In the genomic region with DNA sequence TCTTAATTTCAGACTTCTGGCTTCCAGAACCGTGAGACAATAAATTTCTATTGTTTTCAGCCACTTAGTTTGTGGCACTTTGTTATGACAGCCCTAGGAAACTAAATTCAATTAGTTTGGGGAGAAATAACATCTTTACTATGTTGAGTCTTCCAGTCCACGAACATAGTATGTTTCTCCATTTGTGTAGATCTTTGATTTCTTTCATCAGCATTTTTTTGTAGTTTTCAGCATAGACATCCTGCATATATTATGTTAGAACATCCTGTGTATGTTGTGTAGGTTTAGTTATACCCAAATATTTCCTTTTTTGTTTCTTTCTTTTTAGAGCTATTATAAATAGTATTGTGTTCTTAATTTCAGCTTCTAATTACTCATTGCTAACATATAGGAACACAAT, we compare ENCODE assay signal across 31 cellular contexts.
"Had no signal": no experiment of that assay in that cellular context is flagged by ENCODE, and none has a peak within 500 bp of the region (broad histone marks: within the 10 kb centered on the region; RNA-seq: fewer than 3 reads in every experiment).

No MANE protein-coding gene starts in this region.

- H3K9ac ChIP-seq: parathyroid adenoma had no signal

- H3K36me3 Mint-ChIP-seq: activated CD4-positive, alpha-beta memory T cell treated with anti-CD3 and anti-CD28 coated beads for 36 hours; activated naive CD8-positive, alpha-beta T cell treated with anti-CD3 and anti-CD28 coated beads, Interleukin-2, amount 10 ng/mL, durations not matched to agents 7 days and 5 days; brain; mesothelial cell of epicardium; naive thymus-derived CD4-positive, alpha-beta T cell had no signal

- H3K27ac Mint-ChIP-seq: activated CD4-positive, alpha-beta memory T cell treated with anti-CD3 and anti-CD28 coated beads for 36 hours; activated CD4-positive, alpha-beta T cell treated with anti-CD3 and anti-CD28 coated beads, Interleukin-2, amount 10 ng/mL, durations not matched to agents 24 days and 14 days; activated naive CD4-positive, alpha-beta T cell treated with anti-CD3 and anti-CD28 coated beads for 36 hours; activated naive CD8-positive, alpha-beta T cell treated with anti-CD3 and anti-CD28 coated beads, Interleukin-2, amount 10 ng/mL, durations not matched to agents 7 days and 5 days; activated T-helper 1 cell treated with anti-CD3 and anti-CD28 coated beads, Interleukin-12 subunit alpha, Interleukin-12 subunit beta, Interleukin-2, Interleukin-4 antibody, amounts not matched to agents 30 ng/mL and 10 ng/mL and 1 ng/mL, durations not matched to agents 14 hours and 24 hours and 36 hours; brain; mesothelial cell of epicardium had no signal

- H3K79me2 ChIP-seq: hepatocyte, parathyroid adenoma had no signal

- H3K4me2 ChIP-seq: hepatocyte, smooth muscle cell had no signal

- H3K27ac ChIP-seq: ascending aorta, coronary artery, dorsolateral prefrontal cortex, gastrocnemius medialis, hepatocyte, parathyroid adenoma, right atrium auricular region, tibial nerve, WERI-Rb-1 had no signal

- H3K9me3 ChIP-seq: ascending aorta, gastrocnemius medialis, right atrium auricular region, tibial nerve had no signal

- H3K36me3 ChIP-seq: ascending aorta, gastrocnemius medialis, right atrium auricular region, tibial nerve, WERI-Rb-1 had no signal

- H3K4me3 Mint-ChIP-seq: activated CD4-positive, alpha-beta memory T cell treated with anti-CD3 and anti-CD28 coated beads for 36 hours; activated CD4-positive, alpha-beta T cell treated with anti-CD3 and anti-CD28 coated beads, Interleukin-2, amount 10 ng/mL, durations not matched to agents 24 days and 14 days; activated naive CD4-positive, alpha-beta T cell treated with anti-CD3 and anti-CD28 coated beads for 36 hours; activated naive CD8-positive, alpha-beta T cell treated with anti-CD3 and anti-CD28 coated beads, Interleukin-2, amount 10 ng/mL, durations not matched to agents 7 days and 5 days; activated T-helper 1 cell treated with anti-CD3 and anti-CD28 coated beads, Interleukin-12 subunit alpha, Interleukin-12 subunit beta, Interleukin-2, Interleukin-4 antibody, amounts not matched to agents 30 ng/mL and 10 ng/mL and 1 ng/mL, durations not matched to agents 14 hours and 24 hours and 36 hours; brain; mesothelial cell of epicardium; naive thymus-derived CD4-positive, alpha-beta T cell; neural crest cell had no signal

- H2AFZ ChIP-seq: hepatocyte, parathyroid adenoma had no signal

- H3K9me3 Mint-ChIP-seq: activated CD4-positive, alpha-beta memory T cell treated with anti-CD3 and anti-CD28 coated beads for 36 hours; activated CD4-positive, alpha-beta T cell treated with anti-CD3 and anti-CD28 coated beads, Interleukin-2, amount 10 ng/mL, durations not matched to agents 24 days and 14 days; activated naive CD4-positive, alpha-beta T cell treated with anti-CD3 and anti-CD28 coated beads for 36 hours; activated naive CD8-positive, alpha-beta T cell treated with anti-CD3 and anti-CD28 coated beads, Interleukin-2, amount 10 ng/mL, durations not matched to agents 7 days and 5 days; activated T-helper 1 cell treated with anti-CD3 and anti-CD28 coated beads, Interleukin-12 subunit alpha, Interleukin-12 subunit beta, Interleukin-2, Interleukin-4 antibody, amounts not matched to agents 30 ng/mL and 10 ng/mL and 1 ng/mL, durations not matched to agents 14 hours and 24 hours and 36 hours; mesothelial cell of epicardium; naive thymus-derived CD4-positive, alpha-beta T cell; neural crest cell had no signal

- DNase-seq: activated CD4-positive, alpha-beta memory T cell treated with anti-CD3 and anti-CD28 coated beads for 36 hours; activated CD4-positive, alpha-beta T cell treated with anti-CD3 and anti-CD28 coated beads, Interleukin-2, amount 10 ng/mL, durations not matched to agents 24 days and 14 days; activated CD4-positive, CD25-positive, alpha-beta regulatory T cell treated with anti-CD3 and anti-CD28 coated beads, Interleukin-2, amount 50 U/mL, for 72 hours; activated CD8-positive, alpha-beta memory T cell treated with anti-CD3 and anti-CD28 coated beads, Interleukin-2, amount 50 U/mL, for 4 hours; activated effector memory CD4-positive, alpha-beta T cell treated with anti-CD3 and anti-CD28 coated beads, Interleukin-2, amount 50 U/mL, for 16 hours; activated naive CD4-positive, alpha-beta T cell treated with anti-CD3 and anti-CD28 coated beads for 36 hours; activated naive CD8-positive, alpha-beta T cell treated with anti-CD3 and anti-CD28 coated beads, Interleukin-2, amount 10 ng/mL, durations not matched to agents 7 days and 5 days; activated T-cell treated with anti-CD3 and anti-CD28 coated beads, Interleukin-2, amount 50 U/mL, for 1 hour; dorsolateral prefrontal cortex; effector memory CD4-positive, alpha-beta T cell; erythroblast; gastrocnemius medialis; islet precursor cell; left ventricle myocardium superior; naive thymus-derived CD4-positive, alpha-beta T cell; nucleus accumbens; stimulated activated CD4-positive, alpha-beta T cell treated with anti-CD3 and anti-CD28 coated beads, Interleukin-15, amount 100 ng/mL, for 24 hours; stimulated activated CD4-positive, alpha-beta T cell treated with anti-CD3 and anti-CD28 coated beads, Interleukin-2, amount 100 ng/mL, for 24 hours; stimulated activated naive CD4-positive, alpha-beta T cell; WERI-Rb-1 had no signal

- H3K4me3 ChIP-seq: ascending aorta, coronary artery, dorsolateral prefrontal cortex, gastrocnemius medialis, hepatocyte, right atrium auricular region, smooth muscle cell, tibial nerve had no signal

- ATAC-seq: gastrocnemius medialis; left ventricle myocardium superior; naive thymus-derived CD4-positive, alpha-beta T cell had no signal

- H3K27me3 ChIP-seq: ascending aorta, dorsolateral prefrontal cortex, gastrocnemius medialis, hepatocyte, right atrium auricular region, tibial nerve had no signal

- H3K27me3 Mint-ChIP-seq: activated CD4-positive, alpha-beta memory T cell treated with anti-CD3 and anti-CD28 coated beads for 36 hours had no signal
